ENCODE assay signal across 9 cellular contexts in genomic region chr16:66592241-66592640, GRCh38. TPM values are rescaled to one million over a fixed set of nuclear protein-coding genes. Genes with fewer than 3 reads are reported as not detected.
"Had no signal": no experiment of that assay in that cellular context is flagged by ENCODE, and none has a peak within 500 bp of the region (broad histone marks: within the 10 kb centered on the region; RNA-seq: fewer than 3 reads in every experiment).

No MANE protein-coding gene starts in this region.

- FAIRE-seq: H1, H54 had no signal

- H3K4me2 ChIP-seq: GM23338 had no signal

- H2AFZ ChIP-seq: GM23338 had no signal

- H3K4me3 ChIP-seq: GM23338 had no signal

- H3K9me3 Mint-ChIP-seq: GM23338, H9 had no signal

- ATAC-seq: GM23338 had no signal

- DNase-seq: H9, HCEC 1CT, IMR-90, KBM-7 had no signal

- H3K27ac Mint-ChIP-seq: GM23338, H9 had no signal

- H3K4me3 Mint-ChIP-seq: GM23338, H9 had no signal

- H3K27ac ChIP-seq: HL-60 had no signal

RNA-seq across cellular contexts. Expression of gene CMTM2, which starts 13.0 kb away (rescaled TPM):
- total RNA-seq: GM23338, H1, H9, HT1080, IMR-90 had no signal
- polyA plus RNA-seq: GM23338, H1, IMR-90 had no signal
